11 cellular contexts compared by ENCODE assay signal in the genomic region with DNA sequence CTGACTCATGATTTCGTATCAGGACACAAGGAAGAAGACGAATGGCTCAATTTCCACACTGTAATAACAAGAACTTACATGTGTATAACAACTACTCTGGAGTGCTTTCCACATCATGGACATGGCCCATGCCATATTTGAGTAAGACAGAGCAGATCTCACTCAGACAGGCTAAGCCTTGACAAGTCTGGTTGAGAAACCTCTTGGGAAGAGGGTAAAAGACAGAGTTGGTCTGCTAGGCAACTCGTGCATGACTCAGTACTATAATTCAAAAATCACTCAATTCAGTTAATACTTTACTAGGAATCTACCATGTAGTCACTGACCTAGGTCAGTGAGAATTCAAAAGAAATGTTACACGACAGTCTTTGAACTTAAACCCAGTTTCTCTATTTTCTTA. TPM values are rescaled to one million over a fixed set of nuclear protein-coding genes. Genes with fewer than 3 reads are reported as not detected.
DNase-seq lines count a peak whose midpoint lies in the region; ATAC-seq and TF ChIP-seq lines count a peak whose summit lies in the region.
"Had no signal": no experiment of that assay in that cellular context is flagged by ENCODE, and none has a peak within 500 bp of the region (broad histone marks: within the 10 kb centered on the region; RNA-seq: fewer than 3 reads in every experiment).

No MANE protein-coding gene starts in this region.

- TF ChIP-seq CTCF in HCT116 (IDR thresholded peaks at IDR 0.05 in 2 of 3, conservative IDR thresholded peaks at IDR 0.05 in 1 of 3; ENCODE audit: borderline replicate concordance in 1 of 3, insufficient read depth in 1 of 3, low read depth in 2 of 3, low read length in 2 of 3) (no peak), CD14-positive monocyte (IDR thresholded peaks at IDR 0.05) (no peak), GM10248 (IDR thresholded peaks at IDR 0.05; ENCODE audit: control extremely low read depth, extremely low read depth, low read depth, missing control alignments) (no peak), vagina (IDR thresholded peaks at IDR 0.05) (no peak)

- no peaks in the 10 kb centered on the region for H3K9me2 ChIP-seq in HCT116 (ENCODE audit: insufficient read depth)

- DNase-seq in HCT116 (ENCODE audit: low read depth, low spot score) (no peak), HT1080 (ENCODE audit: low read depth) (peak; percentile 50), kidney tubule cell (ENCODE audit: low spot score) (peak; percentile 92), CD14-positive monocyte (ENCODE audit: low spot score) (no peak), GM10248 (ENCODE audit: extremely low spot score) (no peak), vagina (ENCODE audit: extremely low spot score in 2 of 2) (no peak)
- no peak for DNase-seq in activated T-cell treated with anti-CD3 and anti-CD28 coated beads, Interleukin-2, amount 50 U/mL, for 1 hour
- DNase-seq: activated CD8-positive, alpha-beta T cell treated with anti-CD3 and anti-CD28 coated beads, Interleukin-2, amount 10 ng/mL, durations not matched to agents 7 days and 5 days; NCI-H2171 treated with DMSO at 0.1 percent for 48 hours had no signal

- ATAC-seq in GM18517 (IDR thresholded peaks at IDR 0.05; ENCODE audit: unreplicated experiment): peak; percentile 90
- ATAC-seq in HCT116: no peak
- ATAC-seq: activated CD8-positive, alpha-beta T cell treated with anti-CD3 and anti-CD28 coated beads, Interleukin-2, amount 10 ng/mL, durations not matched to agents 7 days and 5 days had no signal

- POLR2A ChIA-PET in HCT116 (lab: Charles Lee) (no interaction called here), GM10248 (lab: Yijun Ruan, JAX) (no interaction called here)

- peaks cover 3 to 12% (median 8%) of the 10 kb centered on the region in 3 donors for H3K27me3 Mint-ChIP-seq in CD14-positive monocyte (ENCODE audit: low read depth in 3 of 3)

- H3K27ac ChIP-seq in HCT116 (ENCODE audit: low read depth, low read length) (no peak overlapping the region), vagina (no peak overlapping the region)

- H3K4me1 Mint-ChIP-seq in CD14-positive monocyte: peaks cover 5% of the 10 kb centered on the region

- H3K9ac ChIP-seq in HCT116 (ENCODE audit: low read length): no peak overlapping the region

- H3K4me3 ChIP-seq in HCT116 (replicated peaks in 1 of 2; ENCODE audit: low read depth in 1 of 2, low read length in 2 of 2) (no peak overlapping the region), vagina (no peak overlapping the region)
- H3K4me3 ChIP-seq: skin epidermis had no signal

- TF ChIP-seq POLR2A in HCT116 (IDR thresholded peaks at IDR 0.05; ENCODE audit: borderline replicate concordance, extremely low read depth, insufficient read depth, insufficient read length) (no peak), vagina (IDR thresholded peaks at IDR 0.05) (no peak)

- intact Hi-C loops in HCT116 (cut with micrococcal nuclease) (no loop called here), CD14-positive monocyte (cut with micrococcal nuclease) (no loop called here), vagina (cut with DNase I) (no loop called here)

- H3K4me3 Mint-ChIP-seq in CD14-positive monocyte: no peak overlapping the region
- H3K4me3 Mint-ChIP-seq: activated CD8-positive, alpha-beta T cell treated with anti-CD3 and anti-CD28 coated beads, Interleukin-2, amount 10 ng/mL, durations not matched to agents 7 days and 5 days had no signal

- TF ChIP-seq RAD21 in HCT116 (IDR thresholded peaks at IDR 0.05; ENCODE audit: low read depth): no peak

- H4K20me1 ChIP-seq in HCT116 (ENCODE audit: insufficient read depth): no peaks in the 10 kb centered on the region

- peaks cover 64 to 67% of the 10 kb centered on the region in 2 donors for H3K36me3 Mint-ChIP-seq in CD14-positive monocyte

- peaks cover 0 to 11% (median 6%) of the 10 kb centered on the region in 7 donors for H3K9me3 Mint-ChIP-seq in CD14-positive monocyte

- no TSS peak for BruUV-seq in HCT116 (replicated peaks; lab: Mats Ljungman, UMichigan)

- H3K27me3 ChIP-seq in HCT116 (ENCODE audit: insufficient read depth, low read length): no peaks in the 10 kb centered on the region
- H3K27me3 ChIP-seq in vagina: no peaks in the 10 kb centered on the region

- H2AFZ ChIP-seq in HCT116 (ENCODE audit: low read depth, low read length, poor library complexity, severe bottlenecking): no peak overlapping the region

- RAD21 ChIA-PET in HCT116 (lab: Charles Lee; ENCODE audit: low non-redundant PET in 1 of 2, low total read pairs in 2 of 2, uncharacterized antibody in 2 of 2, unreplicated experiment in 2 of 2): no interaction called here

- H3K79me2 ChIP-seq in HCT116 (ENCODE audit: insufficient read depth, low read length): no peaks in the 10 kb centered on the region

- H3K9me3 ChIP-seq in HCT116 (ENCODE audit: control insufficient read depth in 1 of 2, insufficient read depth in 1 of 2, low read depth in 1 of 2, low read length in 2 of 2) (no peaks in the 10 kb centered on the region), vagina (no peaks in the 10 kb centered on the region)

- H3K36me3 ChIP-seq in HCT116 (ENCODE audit: control insufficient read depth in 1 of 2, insufficient read depth in 2 of 2, low read length in 2 of 2) (peaks cover 10 to 22% of the 10 kb centered on the region in 2 experiments; a peak in 3 of 4 replicates), vagina (peaks cover 0 to 6% of the 10 kb centered on the region in 2 donors)

- CTCF ChIA-PET in HCT116 (lab: Charles Lee) (no interaction called here), GM10248 (lab: Yijun Ruan, JAX) (interaction anchor here (2.6 kb wide), 1 partner anchor 38 kb away, joined by 13 read pairs; the partner anchor contains the start of gene VPS36)

- H3K4me1 ChIP-seq in HCT116 (ENCODE audit: control insufficient read depth in 1 of 2, insufficient read depth in 2 of 2, low read length in 2 of 2) (peaks cover 0 to 11% of the 10 kb centered on the region in 2 experiments; a peak in 2 of 4 replicates), vagina (peaks cover 2% of the 10 kb centered on the region)

- peak overlapping the region; percentile 16 for H3K4me2 ChIP-seq in HCT116 (ENCODE audit: low read length)

- no peak overlapping the region for H3K27ac Mint-ChIP-seq in CD14-positive monocyte
- H3K27ac Mint-ChIP-seq: activated CD8-positive, alpha-beta T cell treated with anti-CD3 and anti-CD28 coated beads, Interleukin-2, amount 10 ng/mL, durations not matched to agents 7 days and 5 days had no signal

TF ChIP-seq in HCT116, 20 proteins besides CTCF, POLR2A, EP300 and RAD21 (continues in another document):
- TF ChIP-seq EZH2 (IDR thresholded peaks at IDR 0.05) (no peak), SIN3A (IDR thresholded peaks at IDR 0.05; ENCODE audit: low read depth) (no peak), ZNF274 (IDR thresholded peaks at IDR 0.05; ENCODE audit: low read depth, low read length) (no peak), POLR2AphosphoS5 (IDR thresholded peaks at IDR 0.05; ENCODE audit: low read depth, low read length) (no peak), ZBTB33 (IDR thresholded peaks at IDR 0.05; ENCODE audit: extremely low read depth, insufficient replicate concordance, low read length) (no peak), TCF7L2 (IDR thresholded peaks at IDR 0.05; ENCODE audit: borderline replicate concordance, extremely low read depth, insufficient read depth, insufficient read length) (no peak), EGR1 (IDR thresholded peaks at IDR 0.05; ENCODE audit: low read depth) (no peak), ATF3 (IDR thresholded peaks at IDR 0.05) (no peak)

RNA-seq across cellular contexts. Expression of gene THSD1, which starts 5.7 kb away (rescaled TPM):
- total RNA-seq in HCT116 (2021; ENCODE audit: unreplicated experiment) (0.76 TPM), vagina (6.4 TPM)
- polyA plus RNA-seq in HCT116 (2012): 0.47 and 0.56 TPM in 2 replicates
- 11.9 and 13.4 TPM in 2 replicates for total RNA-seq in HT1080 (2014; rRNA removed; shearing (Covaris generic))
- polyA plus RNA-seq in HT1080 (2015; cell fraction: cytosol; rRNA removed): 10.6 and 10.8 TPM in 2 replicates
- 15.5 and 16.0 TPM in 2 replicates for polyA plus RNA-seq in HT1080 (2015; cell fraction: nucleus; rRNA removed)
- not detected for polyA plus RNA-seq in CD14-positive monocyte

RNA-seq across cellular contexts. Expression of gene VPS36, which starts 38.8 kb away (rescaled TPM):
- total RNA-seq in HCT116 (2021; ENCODE audit: unreplicated experiment) (34.8 TPM), vagina (57.2 TPM)
- 10.5 and 14.0 TPM in 2 replicates for polyA plus RNA-seq in HCT116 (2012)
- 21.8 and 24.5 TPM in 2 replicates for total RNA-seq in HT1080 (2014; rRNA removed; shearing (Covaris generic))
- polyA plus RNA-seq in HT1080 (2015; cell fraction: cytosol; rRNA removed): 18.1 and 25.4 TPM in 2 replicates
- polyA plus RNA-seq in HT1080 (2015; cell fraction: nucleus; rRNA removed): 80.8 and 88.5 TPM in 2 replicates
- polyA plus RNA-seq in CD14-positive monocyte: 10 to 100 TPM; 25.2 to 37.0 TPM

RNA-seq across cellular contexts. Expression of gene CKAP2, which starts 43.6 kb away (rescaled TPM):
- total RNA-seq in HCT116 (2021; ENCODE audit: unreplicated experiment) (80.2 TPM), vagina (12.8 TPM)
- polyA plus RNA-seq in HCT116 (2012): 25.4 and 38.7 TPM in 2 replicates
- 43.7 and 60.0 TPM in 2 replicates for total RNA-seq in HT1080 (2014; rRNA removed; shearing (Covaris generic))
- polyA plus RNA-seq in HT1080 (2015; cell fraction: cytosol; rRNA removed): 53.1 and 65.4 TPM in 2 replicates
- polyA plus RNA-seq in HT1080 (2015; cell fraction: nucleus; rRNA removed): 95.9 and 101 TPM in 2 replicates
- 10 to 100 TPM in 1 of 2 donors, 1 to 10 TPM in 1; 7.8 to 15.7 TPM for polyA plus RNA-seq in CD14-positive monocyte

Comparison
In these comparisons a context has a peak if more than half of its experiments do, and no peak if none do; other contexts are left out.
1. DNase-seq: peak in HT1080 (single experiment) and kidney tubule cell (single experiment); none in HCT116 (single experiment), CD14-positive monocyte (single experiment), activated T-cell treated with anti-CD3 and anti-CD28 coated beads, Interleukin-2, amount 50 U/mL, for 1 hour (single experiment), GM10248 (single experiment) and vagina (0 of 2).